Comparison of ENCODE assay signal across 1 cellular context in the genomic region with DNA sequence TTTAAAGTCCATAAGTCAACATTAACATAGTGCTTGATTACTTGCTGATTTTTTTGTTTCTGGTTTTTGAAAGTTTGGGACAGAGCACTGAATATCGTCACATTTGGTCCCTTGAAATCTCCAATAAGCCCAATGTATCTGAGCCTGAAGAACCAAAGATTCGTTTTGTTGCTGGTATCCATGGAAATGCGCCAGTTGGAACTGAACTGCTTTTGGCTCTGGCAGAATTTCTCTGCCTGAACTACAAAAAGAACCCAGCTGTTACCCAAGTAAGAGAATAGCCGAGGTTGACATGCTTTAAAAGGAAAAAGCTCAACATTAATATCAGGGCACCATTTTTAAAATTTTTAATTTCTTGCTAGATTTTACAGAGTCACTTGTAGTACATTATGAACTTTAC.
TF ChIP-seq lines count a peak whose summit lies in the region.

No MANE protein-coding gene starts in this region.

TF ChIP-seq in GM23338, 12 proteins besides CTCF, POLR2A, EP300 and RAD21 (continued from another document):
- TF ChIP-seq, protein P1, sequence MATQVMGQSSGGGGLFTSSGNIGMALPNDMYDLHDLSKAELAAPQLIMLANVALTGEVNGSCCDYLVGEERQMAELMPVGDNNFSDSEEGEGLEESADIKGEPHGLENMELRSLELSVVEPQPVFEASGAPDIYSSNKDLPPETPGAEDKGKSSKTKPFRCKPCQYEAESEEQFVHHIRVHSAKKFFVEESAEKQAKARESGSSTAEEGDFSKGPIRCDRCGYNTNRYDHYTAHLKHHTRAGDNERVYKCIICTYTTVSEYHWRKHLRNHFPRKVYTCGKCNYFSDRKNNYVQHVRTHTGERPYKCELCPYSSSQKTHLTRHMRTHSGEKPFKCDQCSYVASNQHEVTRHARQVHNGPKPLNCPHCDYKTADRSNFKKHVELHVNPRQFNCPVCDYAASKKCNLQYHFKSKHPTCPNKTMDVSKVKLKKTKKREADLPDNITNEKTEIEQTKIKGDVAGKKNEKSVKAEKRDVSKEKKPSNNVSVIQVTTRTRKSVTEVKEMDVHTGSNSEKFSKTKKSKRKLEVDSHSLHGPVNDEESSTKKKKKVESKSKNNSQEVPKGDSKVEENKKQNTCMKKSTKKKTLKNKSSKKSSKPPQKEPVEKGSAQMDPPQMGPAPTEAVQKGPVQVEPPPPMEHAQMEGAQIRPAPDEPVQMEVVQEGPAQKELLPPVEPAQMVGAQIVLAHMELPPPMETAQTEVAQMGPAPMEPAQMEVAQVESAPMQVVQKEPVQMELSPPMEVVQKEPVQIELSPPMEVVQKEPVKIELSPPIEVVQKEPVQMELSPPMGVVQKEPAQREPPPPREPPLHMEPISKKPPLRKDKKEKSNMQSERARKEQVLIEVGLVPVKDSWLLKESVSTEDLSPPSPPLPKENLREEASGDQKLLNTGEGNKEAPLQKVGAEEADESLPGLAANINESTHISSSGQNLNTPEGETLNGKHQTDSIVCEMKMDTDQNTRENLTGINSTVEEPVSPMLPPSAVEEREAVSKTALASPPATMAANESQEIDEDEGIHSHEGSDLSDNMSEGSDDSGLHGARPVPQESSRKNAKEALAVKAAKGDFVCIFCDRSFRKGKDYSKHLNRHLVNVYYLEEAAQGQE (IDR thresholded peaks at IDR 0.05; ENCODE audit: unreplicated experiment): no peak
- TF ChIP-seq, protein P2, sequence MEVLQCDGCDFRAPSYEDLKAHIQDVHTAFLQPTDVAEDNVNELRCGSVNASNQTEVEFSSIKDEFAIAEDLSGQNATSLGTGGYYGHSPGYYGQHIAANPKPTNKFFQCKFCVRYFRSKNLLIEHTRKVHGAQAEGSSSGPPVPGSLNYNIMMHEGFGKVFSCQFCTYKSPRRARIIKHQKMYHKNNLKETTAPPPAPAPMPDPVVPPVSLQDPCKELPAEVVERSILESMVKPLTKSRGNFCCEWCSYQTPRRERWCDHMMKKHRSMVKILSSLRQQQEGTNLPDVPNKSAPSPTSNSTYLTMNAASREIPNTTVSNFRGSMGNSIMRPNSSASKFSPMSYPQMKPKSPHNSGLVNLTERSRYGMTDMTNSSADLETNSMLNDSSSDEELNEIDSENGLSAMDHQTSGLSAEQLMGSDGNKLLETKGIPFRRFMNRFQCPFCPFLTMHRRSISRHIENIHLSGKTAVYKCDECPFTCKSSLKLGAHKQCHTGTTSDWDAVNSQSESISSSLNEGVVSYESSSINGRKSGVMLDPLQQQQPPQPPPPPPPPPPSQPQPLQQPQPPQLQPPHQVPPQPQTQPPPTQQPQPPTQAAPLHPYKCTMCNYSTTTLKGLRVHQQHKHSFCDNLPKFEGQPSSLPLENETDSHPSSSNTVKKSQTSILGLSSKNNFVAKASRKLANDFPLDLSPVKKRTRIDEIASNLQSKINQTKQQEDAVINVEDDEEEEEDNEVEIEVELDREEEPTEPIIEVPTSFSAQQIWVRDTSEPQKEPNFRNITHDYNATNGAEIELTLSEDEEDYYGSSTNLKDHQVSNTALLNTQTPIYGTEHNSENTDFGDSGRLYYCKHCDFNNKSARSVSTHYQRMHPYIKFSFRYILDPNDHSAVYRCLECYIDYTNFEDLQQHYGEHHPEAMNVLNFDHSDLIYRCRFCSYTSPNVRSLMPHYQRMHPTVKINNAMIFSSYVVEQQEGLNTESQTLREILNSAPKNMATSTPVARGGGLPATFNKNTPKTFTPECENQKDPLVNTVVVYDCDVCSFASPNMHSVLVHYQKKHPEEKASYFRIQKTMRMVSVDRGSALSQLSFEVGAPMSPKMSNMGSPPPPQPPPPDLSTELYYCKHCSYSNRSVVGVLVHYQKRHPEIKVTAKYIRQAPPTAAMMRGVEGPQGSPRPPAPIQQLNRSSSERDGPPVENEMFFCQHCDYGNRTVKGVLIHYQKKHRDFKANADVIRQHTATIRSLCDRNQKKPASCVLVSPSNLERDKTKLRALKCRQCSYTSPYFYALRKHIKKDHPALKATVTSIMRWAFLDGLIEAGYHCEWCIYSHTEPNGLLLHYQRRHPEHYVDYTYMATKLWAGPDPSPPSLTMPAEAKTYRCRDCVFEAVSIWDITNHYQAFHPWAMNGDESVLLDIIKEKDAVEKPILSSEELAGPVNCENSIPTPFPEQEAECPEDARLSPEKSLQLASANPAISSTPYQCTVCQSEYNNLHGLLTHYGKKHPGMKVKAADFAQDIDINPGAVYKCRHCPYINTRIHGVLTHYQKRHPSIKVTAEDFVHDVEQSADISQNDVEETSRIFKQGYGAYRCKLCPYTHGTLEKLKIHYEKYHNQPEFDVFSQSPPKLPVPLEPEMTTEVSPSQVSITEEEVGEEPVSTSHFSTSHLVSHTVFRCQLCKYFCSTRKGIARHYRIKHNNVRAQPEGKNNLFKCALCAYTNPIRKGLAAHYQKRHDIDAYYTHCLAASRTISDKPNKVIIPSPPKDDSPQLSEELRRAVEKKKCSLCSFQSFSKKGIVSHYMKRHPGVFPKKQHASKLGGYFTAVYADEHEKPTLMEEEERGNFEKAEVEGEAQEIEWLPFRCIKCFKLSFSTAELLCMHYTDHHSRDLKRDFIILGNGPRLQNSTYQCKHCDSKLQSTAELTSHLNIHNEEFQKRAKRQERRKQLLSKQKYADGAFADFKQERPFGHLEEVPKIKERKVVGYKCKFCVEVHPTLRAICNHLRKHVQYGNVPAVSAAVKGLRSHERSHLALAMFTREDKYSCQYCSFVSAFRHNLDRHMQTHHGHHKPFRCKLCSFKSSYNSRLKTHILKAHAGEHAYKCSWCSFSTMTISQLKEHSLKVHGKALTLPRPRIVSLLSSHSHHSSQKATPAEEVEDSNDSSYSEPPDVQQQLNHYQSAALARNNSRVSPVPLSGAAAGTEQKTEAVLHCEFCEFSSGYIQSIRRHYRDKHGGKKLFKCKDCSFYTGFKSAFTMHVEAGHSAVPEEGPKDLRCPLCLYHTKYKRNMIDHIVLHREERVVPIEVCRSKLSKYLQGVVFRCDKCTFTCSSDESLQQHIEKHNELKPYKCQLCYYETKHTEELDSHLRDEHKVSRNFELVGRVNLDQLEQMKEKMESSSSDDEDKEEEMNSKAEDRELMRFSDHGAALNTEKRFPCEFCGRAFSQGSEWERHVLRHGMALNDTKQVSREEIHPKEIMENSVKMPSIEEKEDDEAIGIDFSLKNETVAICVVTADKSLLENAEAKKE (CRISPR knock-in tag; IDR thresholded peaks at IDR 0.05): no peak
- TF ChIP-seq, protein P3, sequence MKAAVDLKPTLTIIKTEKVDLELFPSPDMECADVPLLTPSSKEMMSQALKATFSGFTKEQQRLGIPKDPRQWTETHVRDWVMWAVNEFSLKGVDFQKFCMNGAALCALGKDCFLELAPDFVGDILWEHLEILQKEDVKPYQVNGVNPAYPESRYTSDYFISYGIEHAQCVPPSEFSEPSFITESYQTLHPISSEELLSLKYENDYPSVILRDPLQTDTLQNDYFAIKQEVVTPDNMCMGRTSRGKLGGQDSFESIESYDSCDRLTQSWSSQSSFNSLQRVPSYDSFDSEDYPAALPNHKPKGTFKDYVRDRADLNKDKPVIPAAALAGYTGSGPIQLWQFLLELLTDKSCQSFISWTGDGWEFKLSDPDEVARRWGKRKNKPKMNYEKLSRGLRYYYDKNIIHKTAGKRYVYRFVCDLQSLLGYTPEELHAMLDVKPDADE (IDR thresholded peaks at IDR 0.05): no peak
- no peak for TF ChIP-seq POLR2AphosphoS5 (IDR thresholded peaks at IDR 0.05; ENCODE audit: low read depth)
- no peak for TF ChIP-seq EZH2 (IDR thresholded peaks at IDR 0.05; ENCODE audit: low read depth, unreplicated experiment)
- TF ChIP-seq ZNF114 (CRISPR knock-in tag; IDR thresholded peaks at IDR 0.05): no peak
- TF ChIP-seq JUNB (IDR thresholded peaks at IDR 0.05; ENCODE audit: unreplicated experiment): no peak
- TF ChIP-seq NANOG (IDR thresholded peaks at IDR 0.05; ENCODE audit: borderline replicate concordance): no peak
- TF ChIP-seq CREB1 (CRISPR knock-in tag; IDR thresholded peaks at IDR 0.05; ENCODE audit: low read depth): no peak
- TF ChIP-seq STAT1 (IDR thresholded peaks at IDR 0.05; ENCODE audit: unreplicated experiment): no peak
- TF ChIP-seq EZH2phosphoT487 (IDR thresholded peaks at IDR 0.05; ENCODE audit: unreplicated experiment): no peak
